In genomic region chr2:54724150-54724559, GRCh38 we compare ENCODE assay signal across 8 cellular contexts. TPM values are rescaled to one million over a fixed set of nuclear protein-coding genes. Genes with fewer than 3 reads are reported as not detected.
A peak's percentile ranks its signal among the peaks of the same experiment; 100 is the strongest.
DNase-seq lines count a peak whose midpoint lies in the region; ATAC-seq lines count a peak whose summit lies in the region.

No MANE protein-coding gene starts in this region.

- H3K4me3 Mint-ChIP-seq in CD4-positive, alpha-beta memory T cell, result peak overlapping the region; percentile 93 to 97 (median 94)

- intact Hi-C loops in CD4-positive, alpha-beta memory T cell (cut with micrococcal nuclease), result loop anchor here (5.0 to 10.0 kb wide), 8 partner anchors 113 to 968 kb away; partner anchors contain the start of genes ACYP2, CCDC88A, CHAC2 and PNPT1

- H3K27ac ChIP-seq in CD4-positive, alpha-beta memory T cell (ENCODE audit: low read depth, low read length), result peak overlapping the region; percentile 53
- H3K27ac ChIP-seq in ectodermal cell (ENCODE audit: insufficient read depth, low read depth, low read length, poor library complexity, severe bottlenecking), result no peak overlapping the region

- 0 to 2% methylated on average over 7 to 12 of the region's 12 CpGs for WGBS in ectodermal cell, 2 experiments

- H3K36me3 Mint-ChIP-seq in CD4-positive, alpha-beta memory T cell, result peaks cover 0 to 7% of the 10 kb centered on the region in 2 donors

- H3K4me3 ChIP-seq in CD4-positive, alpha-beta memory T cell (ENCODE audit: low read length in 2 of 2), result peak overlapping the region; percentile 59 to 61
- H3K4me3 ChIP-seq in MG63 (peak overlapping the region; percentile 75), ectodermal cell (ENCODE audit: insufficient read depth, low read depth, low read length) (peak overlapping the region; percentile 78), neuron (ENCODE audit: low read length) (peak overlapping the region; percentile 93)

- H3K36me3 ChIP-seq in CD4-positive, alpha-beta memory T cell (ENCODE audit: insufficient read depth, low read length), result no peaks in the 10 kb centered on the region
- no peaks in the 10 kb centered on the region for H3K36me3 ChIP-seq in MG63
- no peaks in the 10 kb centered on the region for H3K36me3 ChIP-seq in ectodermal cell (ENCODE audit: control insufficient read depth, insufficient read depth, low read length)
- H3K36me3 ChIP-seq in neuron (ENCODE audit: insufficient read depth, low read length), result no peaks in the 10 kb centered on the region

- peaks cover 8 to 29% (median 16%) of the 10 kb centered on the region in 4 donors for H3K4me1 Mint-ChIP-seq in CD4-positive, alpha-beta memory T cell

- H3K9me3 Mint-ChIP-seq in CD4-positive, alpha-beta memory T cell, result peaks cover 0 to 2% (median 0%) of the 10 kb centered on the region in 8 donors

- no peak for ATAC-seq in GM18498 (IDR thresholded peaks at IDR 0.05; ENCODE audit: unreplicated experiment)
- no peak for ATAC-seq in GM21381 (IDR thresholded peaks at IDR 0.05; ENCODE audit: unreplicated experiment)

- H2AFZ ChIP-seq in neuron (ENCODE audit: low read depth, low read length), result peak overlapping the region; percentile 99

- peaks cover 14 to 17% of the 10 kb centered on the region in 2 donors for H3K27me3 Mint-ChIP-seq in CD4-positive, alpha-beta memory T cell

- H3K27ac Mint-ChIP-seq in CD4-positive, alpha-beta memory T cell, result peak overlapping the region; percentile 48 to 94 (median 92)

- H3K27me3 ChIP-seq in CD4-positive, alpha-beta memory T cell (ENCODE audit: insufficient read depth, low read length), result peaks cover 15% of the 10 kb centered on the region
- H3K27me3 ChIP-seq in MG63 (peaks cover 20% of the 10 kb centered on the region), ectodermal cell (ENCODE audit: control insufficient read depth, insufficient read depth, low read length, poor library complexity, severe bottlenecking) (peaks cover 70% of the 10 kb centered on the region), neuron (ENCODE audit: insufficient read depth, low read length) (peaks cover 50% of the 10 kb centered on the region)

- peaks cover 18% of the 10 kb centered on the region for H3K4me1 ChIP-seq in CD4-positive, alpha-beta memory T cell (ENCODE audit: insufficient read depth, low read length)
- H3K4me1 ChIP-seq in ectodermal cell (ENCODE audit: control insufficient read depth, insufficient read depth, low read length), result no peaks in the 10 kb centered on the region
- peaks cover 13% of the 10 kb centered on the region for H3K4me1 ChIP-seq in neuron (ENCODE audit: insufficient read depth, low read length)

- no peaks in the 10 kb centered on the region for H3K9me3 ChIP-seq in CD4-positive, alpha-beta memory T cell (ENCODE audit: control insufficient read depth in 1 of 2, low read length in 2 of 2)
- H3K9me3 ChIP-seq in MG63 (no peaks in the 10 kb centered on the region), ectodermal cell (ENCODE audit: control insufficient read depth, low read length) (no peaks in the 10 kb centered on the region), neuron (ENCODE audit: low read length) (no peaks in the 10 kb centered on the region)

- CTCF ChIA-PET in CD4-positive, alpha-beta memory T cell (lab: Charles Lee; ENCODE audit: partially characterized antibody), result interaction anchor here (1.4 kb wide), 1 partner anchor 114 kb away, joined by 6 read pairs; no protein-coding TSS in a partner anchor

- DNase-seq in CD4-positive, alpha-beta memory T cell, result no peak
- no peak for DNase-seq in MG63
- no peak for DNase-seq in OCI-M2 (lab: John Stamatoyannopoulos, UW; ENCODE audit: unreplicated experiment)
- DNase-seq in NCI-H2081 treated with DMSO at 0.1 percent for 48 hours (lab: John Stamatoyannopoulos, UW), result no peak

- POLR2A ChIA-PET in CD4-positive, alpha-beta memory T cell (lab: Charles Lee; ENCODE audit: partially characterized antibody), result interaction anchor here (1.1 to 2.4 kb wide), 2 partner anchors 154 to 165 kb away, joined by 5 to 13 read pairs; no protein-coding TSS in a partner anchor

RNA-seq across cellular contexts. Expression of gene EML6, which starts 0.7 kb away (rescaled TPM):
- 1 to 10 TPM; 1.8 to 3.9 TPM for total RNA-seq in CD4-positive, alpha-beta memory T cell
- polyA plus RNA-seq in CD4-positive, alpha-beta memory T cell, result under 1 TPM in 1 of 2 donors, not detected in 1; 0.02 TPM
- total RNA-seq in MG63 (2014; rRNA removed; shearing (Covaris generic); ENCODE audit: low replicate concordance), result 0.52 TPM in 1 of 2 replicates, not detected in the other
- 2.1 TPM for polyA plus RNA-seq in ectodermal cell (2013, experiment 1 of 4)
- polyA plus RNA-seq in ectodermal cell (2013, experiment 2 of 4), result 1.2 TPM
- polyA plus RNA-seq in ectodermal cell (2013, experiment 3 of 4), result 0.37 TPM
- polyA plus RNA-seq in ectodermal cell (2013, experiment 4 of 4), result 1.7 TPM
